In genomic region chr2:60496475-60496874, GRCh38 we compare ENCODE assay signal across 19 cellular contexts. TPM values are rescaled to one million over a fixed set of nuclear protein-coding genes. Genes with fewer than 3 reads are reported as not detected.
DNase-seq lines count a peak whose midpoint lies in the region; ATAC-seq and TF ChIP-seq lines count a peak whose summit lies in the region.
"Had no signal": no experiment of that assay in that cellular context is flagged by ENCODE, and none has a peak within 500 bp of the region (broad histone marks: within the 10 kb centered on the region; RNA-seq: fewer than 3 reads in every experiment).

No MANE protein-coding gene starts in this region.

- H3K27ac ChIP-seq in SK-N-SH (ENCODE audit: low read depth in 2 of 2, low read length in 1 of 2) (no peak overlapping the region), hepatocyte (peak overlapping the region; percentile 52)
- H3K27ac ChIP-seq: 22Rv1, HL-60 had no signal

- H3K9ac ChIP-seq in SK-N-SH = no peak overlapping the region

- H3K9me2 ChIP-seq in SK-N-SH (no peaks in the 10 kb centered on the region), hepatocyte (replicated peaks; ENCODE audit: insufficient read depth) (no peaks in the 10 kb centered on the region)

- intact Hi-C loops in activated B cell treated with CpG ODN at 0.5 μM for 24 hours (cut with micrococcal nuclease) = loop anchor here (5.0 kb wide), 1 partner anchor 144 kb away; no protein-coding TSS in a partner anchor

- peaks cover 72% of the 10 kb centered on the region for H3K36me3 Mint-ChIP-seq in activated B cell treated with CpG ODN at 0.5 μM for 24 hours (ENCODE audit: low read depth)
- peaks cover 49 to 64% of the 10 kb centered on the region in 2 donors for H3K36me3 Mint-ChIP-seq in stimulated activated naive B cell treated with anti-CD40 and anti-IgM and Interleukin-4, amounts not matched to agents 10 μg/mL and 1 μg/mL and 100 μg/mL, for 72 hours
- H3K36me3 Mint-ChIP-seq in activated CD8-positive, alpha-beta memory T cell treated with anti-CD3 and anti-CD28 coated beads, Interleukin-2, amount 10 ng/mL, durations not matched to agents 7 days and 5 days = no peaks in the 10 kb centered on the region

- CTCF ChIA-PET in SK-N-SH (lab: Yijun Ruan, JAX) (interaction anchor here (0.6 to 1.1 kb wide), 5 partner anchors 9 to 178 kb away, joined by 3 to 4 read pairs (median 3); no protein-coding TSS in a partner anchor), activated B cell treated with CpG ODN at 0.5 μM for 24 hours (lab: Charles Lee) (interaction anchor here (0.9 kb wide), 1 partner anchor 49 kb away, joined by 3 read pairs; no protein-coding TSS in a partner anchor)
- CTCF ChIA-PET in activated CD8-positive, alpha-beta memory T cell treated with anti-CD3 and anti-CD28 coated beads, Interleukin-2, amount 10 ng/mL, durations not matched to agents 7 days and 5 days (lab: Charles Lee) = no interaction called here

- peak; percentile 60 for ATAC-seq in SK-N-SH treated with all-trans-retinoic acid at 6 μM for 48 hours
- ATAC-seq in activated B cell treated with CpG ODN at 0.5 μM for 24 hours (ENCODE audit: low read depth) = no peak
- no peak for ATAC-seq in stimulated activated naive B cell treated with anti-CD40 and anti-IgM and Interleukin-4, amounts not matched to agents 10 μg/mL and 1 μg/mL and 100 μg/mL, for 72 hours (replicated peaks)
- ATAC-seq in activated CD8-positive, alpha-beta memory T cell treated with anti-CD3 and anti-CD28 coated beads, Interleukin-2, amount 10 ng/mL, durations not matched to agents 7 days and 5 days = no peak

- H3K4me1 Mint-ChIP-seq in activated B cell treated with CpG ODN at 0.5 μM for 24 hours = peaks cover 100% of the 10 kb centered on the region
- H3K4me1 Mint-ChIP-seq in stimulated activated naive B cell treated with anti-CD40 and anti-IgM and Interleukin-4, amounts not matched to agents 10 μg/mL and 1 μg/mL and 100 μg/mL, for 72 hours = peaks cover 70 to 99% of the 10 kb centered on the region in 2 donors
- H3K4me1 Mint-ChIP-seq in activated CD8-positive, alpha-beta memory T cell treated with anti-CD3 and anti-CD28 coated beads, Interleukin-2, amount 10 ng/mL, durations not matched to agents 7 days and 5 days = peaks cover 16% of the 10 kb centered on the region

- POLR2A ChIA-PET in SK-N-SH (lab: Yijun Ruan, JAX) (no interaction called here), activated B cell treated with CpG ODN at 0.5 μM for 24 hours (lab: Charles Lee) (interaction anchor here (0.7 to 4.9 kb wide), 7 partner anchors 11 to 1255 kb away, joined by 3 to 44 read pairs (median 5); no protein-coding TSS in a partner anchor)

- H3K27ac Mint-ChIP-seq in activated B cell treated with CpG ODN at 0.5 μM for 24 hours = peak overlapping the region; percentile 84
- H3K27ac Mint-ChIP-seq in stimulated activated naive B cell treated with anti-CD40 and anti-IgM and Interleukin-4, amounts not matched to agents 10 μg/mL and 1 μg/mL and 100 μg/mL, for 72 hours = peak overlapping the region; percentile 39
- no peak overlapping the region for H3K27ac Mint-ChIP-seq in activated CD8-positive, alpha-beta memory T cell treated with anti-CD3 and anti-CD28 coated beads, Interleukin-2, amount 10 ng/mL, durations not matched to agents 7 days and 5 days

- H3K4me2 ChIP-seq in SK-N-SH (no peak overlapping the region), hepatocyte (no peak overlapping the region)

- H3K36me3 ChIP-seq in SK-N-SH (replicated peaks in 1 of 2; ENCODE audit: control insufficient read depth in 1 of 2, insufficient read depth in 2 of 2, low read length in 1 of 2) (no peaks in the 10 kb centered on the region), hepatocyte (replicated peaks; ENCODE audit: insufficient read depth, low read depth) (no peaks in the 10 kb centered on the region)

- no peak for DNase-seq in SK-N-SH
- no peak for DNase-seq in activated B cell treated with CpG ODN at 0.5 μM for 24 hours
- DNase-seq in hepatocyte (ENCODE audit: low spot score) = no peak
- DNase-seq in stimulated activated naive B cell treated with anti-CD40 and anti-IgM and Interleukin-4, amounts not matched to agents 10 μg/mL and 1 μg/mL and 100 μg/mL, for 72 hours = no peak
- no peak for DNase-seq in stimulated activated CD4-positive, alpha-beta T cell treated with anti-CD3 and anti-CD28 coated beads, Interleukin-4, amount 100 ng/mL, for 4 hours
- DNase-seq in NCI-H2196 treated with DMSO at 0.1 percent for 48 hours (lab: John Stamatoyannopoulos, UW; ENCODE audit: unreplicated experiment) = no peak
- no peak for DNase-seq in activated CD8-positive, alpha-beta memory T cell treated with anti-CD3 and anti-CD28 coated beads, Interleukin-2, amount 10 ng/mL, durations not matched to agents 7 days and 5 days
- DNase-seq: AML-193, DMS79 treated with DMSO at 0.1 percent for 48 hours, NCI-H1105 treated with DMSO at 0.1 percent for 48 hours, NCI-H1694, NCI-H510A treated with DMSO at 0.1 percent for 48 hours, NCI-H82, RPMI8226, SHP77 treated with DMSO at 0.1 percent for 48 hours had no signal

- H3K4me1 ChIP-seq in SK-N-SH (ENCODE audit: control insufficient read depth in 1 of 2, insufficient read depth in 2 of 2, low read depth in 1 of 2, low read length in 1 of 2) (no peaks in the 10 kb centered on the region), hepatocyte (ENCODE audit: insufficient read depth) (peaks cover 29% of the 10 kb centered on the region)

- H2AFZ ChIP-seq in SK-N-SH (ENCODE audit: low read depth) (no peak overlapping the region), hepatocyte (no peak overlapping the region)

- TF ChIP-seq EP300 in SK-N-SH (IDR thresholded peaks at IDR 0.05; ENCODE audit: borderline replicate concordance in 1 of 2, low read depth in 1 of 2, low read length in 1 of 2) = no peak

- no peak overlapping the region for H3K4me3 ChIP-seq in SK-N-SH (ENCODE audit: low read depth in 2 of 2, low read length in 1 of 2)
- no peak overlapping the region for H3K4me3 ChIP-seq in hepatocyte

- H3F3A ChIP-seq in SK-N-SH (replicated peaks; ENCODE audit: insufficient read depth) = no peaks in the 10 kb centered on the region

- no peaks in the 10 kb centered on the region for H4K20me1 ChIP-seq in SK-N-SH (ENCODE audit: insufficient read depth)
- no peaks in the 10 kb centered on the region for H4K20me1 ChIP-seq in hepatocyte (ENCODE audit: insufficient read depth, poor library complexity, severe bottlenecking)

- no peak overlapping the region for H3K4me3 Mint-ChIP-seq in activated B cell treated with CpG ODN at 0.5 μM for 24 hours
- H3K4me3 Mint-ChIP-seq in stimulated activated naive B cell treated with anti-CD40 and anti-IgM and Interleukin-4, amounts not matched to agents 10 μg/mL and 1 μg/mL and 100 μg/mL, for 72 hours = peak overlapping the region in 1 of 2 donors; percentile 2
- H3K4me3 Mint-ChIP-seq in activated CD8-positive, alpha-beta memory T cell treated with anti-CD3 and anti-CD28 coated beads, Interleukin-2, amount 10 ng/mL, durations not matched to agents 7 days and 5 days = no peak overlapping the region
- H3K4me3 Mint-ChIP-seq: CD14-positive monocyte had no signal

- no peaks in the 10 kb centered on the region for H3K27me3 ChIP-seq in SK-N-SH (ENCODE audit: insufficient read depth)
- no peaks in the 10 kb centered on the region for H3K27me3 ChIP-seq in hepatocyte

- H3K9me3 ChIP-seq in SK-N-SH = no peaks in the 10 kb centered on the region
- H3K9me3 ChIP-seq in hepatocyte (ENCODE audit: low read depth) = no peaks in the 10 kb centered on the region

- no peak for TF ChIP-seq RAD21 in SK-N-SH (IDR thresholded peaks at IDR 0.05; ENCODE audit: low read length)

- H3K9me3 Mint-ChIP-seq in activated B cell treated with CpG ODN at 0.5 μM for 24 hours = no peaks in the 10 kb centered on the region
- no peaks in the 10 kb centered on the region for H3K9me3 Mint-ChIP-seq in stimulated activated naive B cell treated with anti-CD40 and anti-IgM and Interleukin-4, amounts not matched to agents 10 μg/mL and 1 μg/mL and 100 μg/mL, for 72 hours
- H3K9me3 Mint-ChIP-seq in activated CD8-positive, alpha-beta memory T cell treated with anti-CD3 and anti-CD28 coated beads, Interleukin-2, amount 10 ng/mL, durations not matched to agents 7 days and 5 days (ENCODE audit: low read depth) = no peaks in the 10 kb centered on the region
- H3K9me3 Mint-ChIP-seq: CD14-positive monocyte had no signal

- H3K27me3 Mint-ChIP-seq in activated B cell treated with CpG ODN at 0.5 μM for 24 hours = no peaks in the 10 kb centered on the region
- no peaks in the 10 kb centered on the region for H3K27me3 Mint-ChIP-seq in stimulated activated naive B cell treated with anti-CD40 and anti-IgM and Interleukin-4, amounts not matched to agents 10 μg/mL and 1 μg/mL and 100 μg/mL, for 72 hours
- H3K27me3 Mint-ChIP-seq in activated CD8-positive, alpha-beta memory T cell treated with anti-CD3 and anti-CD28 coated beads, Interleukin-2, amount 10 ng/mL, durations not matched to agents 7 days and 5 days = peaks cover 18% of the 10 kb centered on the region

- 70% methylated on average over 1 of the region's 1 CpG for WGBS in SK-N-SH (ENCODE audit: low lambda C conversion rate)
- 61% methylated on average over 1 of the region's 1 CpG for WGBS in hepatocyte (ENCODE audit: low lambda C conversion rate, missing lambda C conversion rate)

- TF ChIP-seq CTCF in SK-N-SH (IDR thresholded peaks at IDR 0.05) = no peak
- no peak for TF ChIP-seq CTCF in activated B cell treated with CpG ODN at 0.5 μM for 24 hours (IDR thresholded peaks at IDR 0.05)
- no peak for TF ChIP-seq CTCF in hepatocyte (IDR thresholded peaks at IDR 0.05; ENCODE audit: poor library complexity)

- H3K79me2 ChIP-seq in SK-N-SH (ENCODE audit: insufficient read depth) (no peaks in the 10 kb centered on the region; the same call in 1 of the 2 replicates), hepatocyte (peaks cover 96% of the 10 kb centered on the region)

TF ChIP-seq in SK-N-SH treated with all-trans-retinoic acid at 6 μM for 48 hours, 23 proteins besides CTCF, POLR2A, EP300 and RAD21 (continues in another document):
- TF ChIP-seq ZNF8 (CRISPR knock-in tag; IDR thresholded peaks at IDR 0.05) = no peak

TF ChIP-seq in SK-N-SH, 30 proteins besides CTCF, POLR2A, EP300 and RAD21 (continues in another document):
- TF ChIP-seq USF1 (IDR thresholded peaks at IDR 0.05; ENCODE audit: borderline replicate concordance, low read depth) = no peak
- TF ChIP-seq NRF1 (IDR thresholded peaks at IDR 0.05; ENCODE audit: low read depth, low read length) = no peak
- no peak for TF ChIP-seq RFX5 (IDR thresholded peaks at IDR 0.05; ENCODE audit: low read length)

RNA-seq across cellular contexts. Expression of gene BCL11A, which starts 57.0 kb away (rescaled TPM):
- polyA plus RNA-seq in SK-N-SH (2012; rRNA removed) = 1.9 and 2.4 TPM in 2 replicates
- polyA plus RNA-seq in SK-N-SH (2012; cell fraction: cytosol; rRNA removed) = 1.8 and 2.3 TPM in 2 replicates
- polyA plus RNA-seq in SK-N-SH (2012; cell fraction: nucleus; rRNA removed) = 3.6 and 5.5 TPM in 2 replicates
- 279 and 331 TPM in 2 replicates for total RNA-seq in activated B cell treated with CpG ODN at 0.5 μM for 24 hours
- total RNA-seq in hepatocyte = 11.6 and 14.4 TPM in 2 replicates
- polyA plus RNA-seq in hepatocyte = 18.4 and 22.6 TPM in 2 replicates
- total RNA-seq in activated CD8-positive, alpha-beta memory T cell treated with anti-CD3 and anti-CD28 coated beads, Interleukin-2, amount 10 ng/mL, durations not matched to agents 7 days and 5 days = not detected

Comparison
In these comparisons a context has a peak if more than half of its experiments do, and no peak if none do; other contexts are left out.
1. RNA of gene BCL11A, which starts 57.0 kb away (total RNA-seq): 279 to 331 TPM in activated B cell treated with CpG ODN at 0.5 μM for 24 hours; 11.6 to 14.4 TPM in hepatocyte and not detected in activated CD8-positive, alpha-beta memory T cell treated with anti-CD3 and anti-CD28 coated beads, Interleukin-2, amount 10 ng/mL, durations not matched to agents 7 days and 5 days; every median in the first group is over 10 times any median in the second.